Comparison of ENCODE assay signal across 1 cellular context in genomic region chr1:234772345-234773147, GRCh38.
TF ChIP-seq lines count a peak whose summit lies in the region.

No MANE protein-coding gene starts in this region.

TF ChIP-seq in HepG2, 621 proteins besides CTCF, POLR2A, EP300 and RAD21 (continues in another document):
- TF ChIP-seq CREB1 (IDR thresholded peaks at IDR 0.05) (peak; percentile 67), CREB1 (CRISPR knock-in tag; IDR thresholded peaks at IDR 0.05) (peak; percentile 44; the same call in 1 of the 2 replicates), ZHX2 (IDR thresholded peaks at IDR 0.05; ENCODE audit: low read depth) (peak; percentile 49; the same call in 1 of the 2 replicates), ZHX2 (CRISPR knock-in tag; IDR thresholded peaks at IDR 0.05; ENCODE audit: borderline replicate concordance) (no peak), RCOR2 (CRISPR knock-in tag; IDR thresholded peaks at IDR 0.05) (peak; percentile 85), ATM (IDR thresholded peaks at IDR 0.05; ENCODE audit: borderline replicate concordance) (no peak), ZIK1 (CRISPR knock-in tag; IDR thresholded peaks at IDR 0.05; ENCODE audit: borderline replicate concordance, low read depth) (no peak), ZNF687 (CRISPR knock-in tag; IDR thresholded peaks at IDR 0.05) (peak; percentile 95), ZNF362 (CRISPR knock-in tag; IDR thresholded peaks at IDR 0.05; ENCODE audit: borderline replicate concordance) (peak; percentile 35; the same call in 1 of the 2 replicates), KLF11 (CRISPR knock-in tag; IDR thresholded peaks at IDR 0.05) (0 out of 2 replicates have a peak, but pooled peaks have one; percentile 49), ZNF335 (CRISPR knock-in tag; IDR thresholded peaks at IDR 0.05) (peak; percentile 46; the same call in 1 of the 2 replicates), GATA4 (IDR thresholded peaks at IDR 0.05; ENCODE audit: borderline replicate concordance, low read depth) (peak; percentile 51; the same call in 1 of the 2 replicates), ZFX (CRISPR knock-in tag; IDR thresholded peaks at IDR 0.05; ENCODE audit: low read depth) (peak; percentile 63), POLR2AphosphoS2 (IDR thresholded peaks at IDR 0.05; ENCODE audit: low read depth, low read length) (no peak), HNF4A (CRISPR knock-in tag; IDR thresholded peaks at IDR 0.05) (peak; percentile 32; the same call in 1 of the 2 replicates), SRSF4 (IDR thresholded peaks at IDR 0.05; ENCODE audit: low read depth, low read length, poor library complexity, severe bottlenecking) (no peak), ZBTB10 (CRISPR knock-in tag; IDR thresholded peaks at IDR 0.05; ENCODE audit: borderline replicate concordance) (no peak), SOX6 (IDR thresholded peaks at IDR 0.05) (no peak), SOX6 (CRISPR knock-in tag; IDR thresholded peaks at IDR 0.05) (peak; percentile 70), ZBTB25 (CRISPR knock-in tag; IDR thresholded peaks at IDR 0.05) (peak; percentile 71; the same call in 1 of the 2 replicates), ZNF446 (CRISPR knock-in tag; IDR thresholded peaks at IDR 0.05) (no peak), HOXA3 (CRISPR knock-in tag; IDR thresholded peaks at IDR 0.05) (0 out of 2 replicates have a peak, but pooled peaks have one; percentile 50), ZBTB2 (CRISPR knock-in tag; IDR thresholded peaks at IDR 0.05; ENCODE audit: low read depth) (0 out of 2 replicates have a peak, but pooled peaks have one; percentile 34), IKZF5 (CRISPR knock-in tag; IDR thresholded peaks at IDR 0.05) (peak; percentile 65; the same call in 1 of the 2 replicates), ZNF350 (CRISPR knock-in tag; IDR thresholded peaks at IDR 0.05; ENCODE audit: borderline replicate concordance, low read depth) (peak; percentile 45; the same call in 1 of the 2 replicates), NFIC (IDR thresholded peaks at IDR 0.05; ENCODE audit: low read length) (peak; percentile 80; the same call in 1 of the 2 replicates), SNAPC2 (CRISPR knock-in tag; IDR thresholded peaks at IDR 0.05) (no peak), PHF21A (CRISPR knock-in tag; IDR thresholded peaks at IDR 0.05) (peak; percentile 28; the same call in 1 of the 2 replicates), SETDB1 (CRISPR knock-in tag; IDR thresholded peaks at IDR 0.05; ENCODE audit: borderline replicate concordance) (no peak), SNRNP70 (IDR thresholded peaks at IDR 0.05; ENCODE audit: low read depth, low read length) (no peak), SAP130 (CRISPR knock-in tag; IDR thresholded peaks at IDR 0.05; ENCODE audit: low read depth) (peak; percentile 63), XRCC5 (optimal IDR thresholded peaks at IDR 0.05; ENCODE audit: low read length) (no peak), ATF2 (CRISPR knock-in tag; IDR thresholded peaks at IDR 0.05) (peak; percentile 51; the same call in 1 of the 2 replicates), ZNF282 (IDR thresholded peaks at IDR 0.05; ENCODE audit: partially characterized antibody) (no peak), RAD51 (IDR thresholded peaks at IDR 0.05; ENCODE audit: borderline replicate concordance) (no peak), NCOR1 (IDR thresholded peaks at IDR 0.05; ENCODE audit: borderline replicate concordance, low read length) (peak; percentile 30; the same call in 1 of the 2 replicates), ZNF878 (CRISPR knock-in tag; IDR thresholded peaks at IDR 0.05) (peak; percentile 70; the same call in 1 of the 2 replicates), ZMYM3 (CRISPR knock-in tag; IDR thresholded peaks at IDR 0.05) (0 out of 2 replicates have a peak, but pooled peaks have one; percentile 17), PBX2 (CRISPR knock-in tag; IDR thresholded peaks at IDR 0.05) (peak; percentile 36; the same call in 1 of the 2 replicates), ZNF720 (CRISPR knock-in tag; IDR thresholded peaks at IDR 0.05) (no peak), ZSCAN31 (CRISPR knock-in tag; IDR thresholded peaks at IDR 0.05; ENCODE audit: low read depth) (no peak)
